ENCODE assay signal across 11 cellular contexts in the genomic region with DNA sequence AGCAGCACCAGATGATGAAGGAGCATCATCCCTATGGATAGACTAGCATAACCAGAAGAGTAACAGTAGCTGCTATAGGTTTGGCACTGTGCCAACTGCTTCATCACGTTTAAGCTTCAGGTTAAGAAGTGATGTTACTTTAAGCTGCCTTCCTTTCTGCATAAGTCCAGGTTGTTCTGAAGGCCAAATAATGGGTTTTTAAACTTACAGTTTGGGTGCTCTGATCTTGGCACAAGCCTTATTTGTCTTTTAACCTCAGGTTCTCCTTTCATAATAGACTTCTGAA.
DNase-seq lines count a peak whose midpoint lies in the region; ATAC-seq and TF ChIP-seq lines count a peak whose summit lies in the region.
"Had no signal": no experiment of that assay in that cellular context is flagged by ENCODE, and none has a peak within 500 bp of the region (broad histone marks: within the 10 kb centered on the region; RNA-seq: fewer than 3 reads in every experiment).

No MANE protein-coding gene starts in this region.

- peak; percentile 13 for DNase-seq in stimulated activated CD4-positive, alpha-beta T cell treated with anti-CD3 and anti-CD28 coated beads, Interleukin-1b, Interleukin-23, amount 100 ng/mL, for 48 hours
- no peak for DNase-seq in stimulated activated CD4-positive, alpha-beta T cell treated with anti-CD3 and anti-CD28 coated beads, Interleukin-4, amount 100 ng/mL, for 24 hours
- DNase-seq in RKO (ENCODE audit: low spot score) (peak; percentile 25), fibroblast of mammary gland (ENCODE audit: low read depth) (peak; percentile 45), caudate nucleus (lab: John Stamatoyannopoulos, UW) (no peak), Kasumi-1 (lab: John Stamatoyannopoulos, UW) (no peak), SIG-M5 (lab: John Stamatoyannopoulos, UW) (no peak)
- DNase-seq: activated CD4-positive, CD25-positive, alpha-beta regulatory T cell; left lung had no signal

- no peak overlapping the region for H3K4me3 ChIP-seq in fibroblast of mammary gland (ENCODE audit: control insufficient read depth, low read depth, low read length)
- H3K4me3 ChIP-seq: left lung, ovary had no signal

- H3K27ac ChIP-seq in caudate nucleus (ENCODE audit: low read depth, low read length): no peak overlapping the region

- ATAC-seq in GM19455 (IDR thresholded peaks at IDR 0.05; ENCODE audit: unreplicated experiment): no peak
- ATAC-seq: left lung had no signal

- no peak for TF ChIP-seq CTCF in fibroblast of mammary gland (conservative IDR thresholded peaks at IDR 0.05; ENCODE audit: control insufficient read depth, insufficient read depth, low read depth, low read length)

Comparison
In these comparisons a context has a peak if more than half of its experiments do, and no peak if none do; other contexts are left out.
1. DNase-seq: peak in stimulated activated CD4-positive, alpha-beta T cell treated with anti-CD3 and anti-CD28 coated beads, Interleukin-1b, Interleukin-23, amount 100 ng/mL, for 48 hours (single experiment), RKO (single experiment) and fibroblast of mammary gland (single experiment); none in stimulated activated CD4-positive, alpha-beta T cell treated with anti-CD3 and anti-CD28 coated beads, Interleukin-4, amount 100 ng/mL, for 24 hours (single experiment), caudate nucleus (0 of 61), Kasumi-1 (0 of 2) and SIG-M5 (single experiment).